In the genomic region with DNA sequence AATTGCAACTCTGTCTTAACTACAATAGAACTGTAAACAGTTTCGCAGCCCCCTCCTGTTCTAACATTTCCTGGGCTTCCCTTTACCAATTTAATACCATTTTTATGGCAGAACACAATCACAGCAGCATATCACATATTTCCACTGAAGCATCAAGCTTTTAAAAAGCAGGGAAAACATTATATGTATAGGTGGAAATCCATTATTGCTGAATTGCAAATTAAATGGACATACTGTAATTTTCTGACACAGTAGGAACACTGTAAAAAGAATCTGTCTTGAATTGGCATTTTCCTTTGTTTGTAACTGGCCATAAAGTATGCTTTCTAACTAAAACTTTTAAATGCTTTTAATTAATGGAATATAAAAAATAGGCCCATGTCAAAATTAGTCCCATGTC, we compare ENCODE assay signal across 1 cellular context.
TF ChIP-seq lines count a peak whose summit lies in the region.

No MANE protein-coding gene starts in this region.

TF ChIP-seq in HepG2, 621 proteins besides CTCF, POLR2A, EP300 and RAD21 (continued from another document):
- TF ChIP-seq SP1 (IDR thresholded peaks at IDR 0.05) (no peak), SP1 (CRISPR knock-in tag; IDR thresholded peaks at IDR 0.05) (no peak), TCF7 (IDR thresholded peaks at IDR 0.05; ENCODE audit: low read depth) (no peak), ZNF781 (CRISPR knock-in tag; IDR thresholded peaks at IDR 0.05; ENCODE audit: borderline replicate concordance, not compliant biosample characterization) (no peak)
- TF ChIP-seq, protein P1, sequence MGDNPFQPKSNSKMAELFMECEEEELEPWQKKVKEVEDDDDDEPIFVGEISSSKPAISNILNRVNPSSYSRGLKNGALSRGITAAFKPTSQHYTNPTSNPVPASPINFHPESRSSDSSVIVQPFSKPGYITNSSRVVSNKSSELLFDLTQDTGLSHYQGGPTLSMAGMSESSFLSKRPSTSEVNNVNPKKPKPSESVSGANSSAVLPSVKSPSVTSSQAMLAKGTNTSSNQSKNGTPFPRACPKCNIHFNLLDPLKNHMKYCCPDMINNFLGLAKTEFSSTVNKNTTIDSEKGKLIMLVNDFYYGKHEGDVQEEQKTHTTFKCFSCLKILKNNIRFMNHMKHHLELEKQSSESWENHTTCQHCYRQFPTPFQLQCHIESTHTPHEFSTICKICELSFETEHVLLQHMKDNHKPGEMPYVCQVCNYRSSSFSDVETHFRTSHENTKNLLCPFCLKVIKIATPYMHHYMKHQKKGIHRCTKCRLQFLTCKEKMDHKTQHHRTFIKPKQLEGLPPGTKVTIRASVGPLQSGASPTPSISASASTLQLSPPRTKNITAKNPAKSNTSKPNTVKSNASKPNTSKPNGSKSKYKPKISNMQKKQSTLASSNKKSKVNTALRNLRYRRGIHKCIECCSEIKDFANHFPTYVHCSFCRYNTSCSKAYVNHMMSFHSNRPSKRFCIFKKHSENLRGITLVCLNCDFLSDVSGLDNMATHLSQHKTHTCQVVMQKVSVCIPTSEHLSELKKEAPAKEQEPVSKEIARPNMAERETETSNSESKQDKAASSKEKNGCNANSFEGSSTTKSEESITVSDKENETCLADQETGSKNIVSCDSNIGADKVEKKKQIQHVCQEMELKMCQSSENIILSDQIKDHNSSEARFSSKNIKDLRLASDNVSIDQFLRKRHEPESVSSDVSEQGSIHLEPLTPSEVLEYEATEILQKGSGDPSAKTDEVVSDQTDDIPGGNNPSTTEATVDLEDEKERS (CRISPR knock-in tag; IDR thresholded peaks at IDR 0.05): no peak
- TF ChIP-seq, protein P2, sequence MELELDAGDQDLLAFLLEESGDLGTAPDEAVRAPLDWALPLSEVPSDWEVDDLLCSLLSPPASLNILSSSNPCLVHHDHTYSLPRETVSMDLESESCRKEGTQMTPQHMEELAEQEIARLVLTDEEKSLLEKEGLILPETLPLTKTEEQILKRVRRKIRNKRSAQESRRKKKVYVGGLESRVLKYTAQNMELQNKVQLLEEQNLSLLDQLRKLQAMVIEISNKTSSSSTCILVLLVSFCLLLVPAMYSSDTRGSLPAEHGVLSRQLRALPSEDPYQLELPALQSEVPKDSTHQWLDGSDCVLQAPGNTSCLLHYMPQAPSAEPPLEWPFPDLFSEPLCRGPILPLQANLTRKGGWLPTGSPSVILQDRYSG (CRISPR knock-in tag; IDR thresholded peaks at IDR 0.05): no peak
TF ChIP-seq in HepG2: peak in this region for 2.
